Comparison of ENCODE assay signal across 16 cellular contexts in genomic region chr5:137313526-137314175, GRCh38.
DNase-seq lines count a peak whose midpoint lies in the region; ATAC-seq and TF ChIP-seq lines count a peak whose summit lies in the region.
"Had no signal": no experiment of that assay in that cellular context is flagged by ENCODE, and none has a peak within 500 bp of the region (broad histone marks: within the 10 kb centered on the region; RNA-seq: fewer than 3 reads in every experiment).

No MANE protein-coding gene starts in this region.

- peaks cover 0 to 33% (median 9%) of the 10 kb centered on the region in 12 donors for H3K4me1 ChIP-seq in heart left ventricle
- H3K4me1 ChIP-seq: HAP-1 had no signal

- no peak overlapping the region for H3K4me3 ChIP-seq in heart left ventricle
- no peak overlapping the region for H3K4me3 ChIP-seq in fibroblast of the aortic adventitia (ENCODE audit: low read depth, low read length)
- H3K4me3 ChIP-seq in MG63: no peak overlapping the region
- H3K4me3 ChIP-seq: HAP-1 had no signal

- TF ChIP-seq CTCF in heart left ventricle (IDR thresholded peaks at IDR 0.05) (no peak), VCaP (conservative IDR thresholded peaks at IDR 0.05) (no peak), fibroblast of the aortic adventitia (IDR thresholded peaks at IDR 0.05; ENCODE audit: insufficient read depth, low read length) (no peak)

- H3K27ac ChIP-seq in heart left ventricle (no peak overlapping the region), VCaP (0 out of 2 replicates have a peak overlapping the region, but pooled peaks have one; percentile 52)
- H3K27ac ChIP-seq: 22Rv1, HL-60 had no signal

- ATAC-seq in Right ventricle myocardium inferior (peak; percentile 49), heart left ventricle (no peak)
- ATAC-seq: CD8-positive, alpha-beta T cell had no signal

- H3K27me3 ChIP-seq in heart left ventricle (no peaks in the 10 kb centered on the region), MG63 (no peaks in the 10 kb centered on the region)

- WGBS in heart left ventricle, 4 donors: 60 to 77% (median 62%) methylated on average over 2 of the region's 2 CpGs

- H3K9me3 ChIP-seq in heart left ventricle (no peaks in the 10 kb centered on the region), MG63 (no peaks in the 10 kb centered on the region)
- H3K9me3 ChIP-seq: HAP-1 had no signal

- no peak for DNase-seq in Right ventricle myocardium inferior (ENCODE audit: missing footprints)
- DNase-seq in heart left ventricle: no peak
- peak; percentile 80 for DNase-seq in cerebellum (ENCODE audit: low spot score)
- peak; percentile 31 for DNase-seq in fibroblast of the aortic adventitia (ENCODE audit: low read depth)
- DNase-seq in NOMO-1 (lab: John Stamatoyannopoulos, UW; ENCODE audit: unreplicated experiment in 2 of 2): no peak
- no peak for DNase-seq in NCI-H2081 treated with DMSO at 0.1 percent for 48 hours (lab: John Stamatoyannopoulos, UW)
- DNase-seq in MG63: no peak
- DNase-seq: CD8-positive, alpha-beta T cell; COR-L47; DMS153; DMS79 treated with DMSO at 0.1 percent for 48 hours; GF-D8 had no signal

- H3K36me3 ChIP-seq in heart left ventricle: no peaks in the 10 kb centered on the region
- H3K36me3 ChIP-seq in MG63: peaks cover 4% of the 10 kb centered on the region; the same call in 1 of the 2 replicates
- H3K36me3 ChIP-seq: HAP-1 had no signal

- no peak for TF ChIP-seq POLR2A in heart left ventricle (IDR thresholded peaks at IDR 0.05)

- intact Hi-C loops in Right ventricle myocardium inferior (cut with DNase I): no loop called here
- intact Hi-C loops in heart left ventricle (cut with DNase I): loop anchor here in 3 of 10 donors (10.0 kb wide), 2 partner anchors 291 to 509 kb away; no protein-coding TSS in a partner anchor

Comparison
In these comparisons a context has a peak if more than half of its experiments do, and no peak if none do; other contexts are left out.
1. DNase-seq: peak in cerebellum (single experiment) and fibroblast of the aortic adventitia (single experiment); none in Right ventricle myocardium inferior (single experiment), heart left ventricle (0 of 5), NOMO-1 (0 of 2), NCI-H2081 treated with DMSO at 0.1 percent for 48 hours (single experiment) and MG63 (single experiment).